ENCODE assay signal across 11 cellular contexts in genomic region chr2:99183025-99183424, GRCh38. TPM values are rescaled to one million over a fixed set of nuclear protein-coding genes. Genes with fewer than 3 reads are reported as not detected.
DNase-seq lines count a peak whose midpoint lies in the region; ATAC-seq and TF ChIP-seq lines count a peak whose summit lies in the region.
"Had no signal": no experiment of that assay in that cellular context is flagged by ENCODE, and none has a peak within 500 bp of the region (broad histone marks: within the 10 kb centered on the region; RNA-seq: fewer than 3 reads in every experiment).

No MANE protein-coding gene starts in this region.

- H4K91ac ChIP-seq in trophoblast cell (ENCODE audit: low read depth, low read length) = no peak overlapping the region

- no peaks in the 10 kb centered on the region for H3K9me3 Mint-ChIP-seq in activated T-cell treated with anti-CD3 and anti-CD28 coated beads, Interleukin-2, amount 50 U/mL, for 24 hours
- H3K9me3 Mint-ChIP-seq in activated T-cell treated with anti-CD3 and anti-CD28 coated beads, Interleukin-2, amount 50 U/mL, for 72 hours = no peaks in the 10 kb centered on the region
- no peaks in the 10 kb centered on the region for H3K9me3 Mint-ChIP-seq in chondrocyte (ENCODE audit: low read depth)

- H3K4me3 Mint-ChIP-seq in activated T-cell treated with anti-CD3 and anti-CD28 coated beads, Interleukin-2, amount 50 U/mL, for 24 hours = peak overlapping the region; percentile 13
- peak overlapping the region in 1 of 2 donors; percentile 2 for H3K4me3 Mint-ChIP-seq in activated T-cell treated with anti-CD3 and anti-CD28 coated beads, Interleukin-2, amount 50 U/mL, for 72 hours
- H3K4me3 Mint-ChIP-seq in chondrocyte (ENCODE audit: unreplicated experiment) = peak overlapping the region; percentile 42

- no peak for DNase-seq in activated T-cell treated with anti-CD3 and anti-CD28 coated beads, Interleukin-2, amount 50 U/mL, for 24 hours
- no peak for DNase-seq in activated T-cell treated with anti-CD3 and anti-CD28 coated beads, Interleukin-2, amount 50 U/mL, for 72 hours
- DNase-seq in Karpas-422 (no peak), chondrocyte (ENCODE audit: low spot score) (no peak), trophoblast cell (no peak), NCI-H446 treated with DMSO at 0.1 percent for 48 hours (lab: John Stamatoyannopoulos, UW) (no peak), lower lobe of right lung (no peak)
- DNase-seq: head of caudate nucleus; posterior cingulate gyrus; stimulated activated CD4-positive, alpha-beta T cell treated with anti-CD3 and anti-CD28 coated beads, Interleukin-1b, Interleukin-23, amount 100 ng/mL, for 48 hours had no signal

- H3K18ac ChIP-seq in trophoblast cell (ENCODE audit: low read length) = no peak overlapping the region

- H2BK5ac ChIP-seq in trophoblast cell (ENCODE audit: low read depth, low read length, poor library complexity) = no peak overlapping the region

- no peak overlapping the region for H4K12ac ChIP-seq in trophoblast cell (ENCODE audit: low read depth, low read length)

- H2BK12ac ChIP-seq in trophoblast cell (ENCODE audit: low read length) = no peak overlapping the region

- no peaks in the 10 kb centered on the region for H3K27me3 Mint-ChIP-seq in activated T-cell treated with anti-CD3 and anti-CD28 coated beads, Interleukin-2, amount 50 U/mL, for 24 hours
- no peaks in the 10 kb centered on the region for H3K27me3 Mint-ChIP-seq in activated T-cell treated with anti-CD3 and anti-CD28 coated beads, Interleukin-2, amount 50 U/mL, for 72 hours (ENCODE audit: low read depth)
- H3K27me3 Mint-ChIP-seq in chondrocyte (ENCODE audit: low read depth) = no peaks in the 10 kb centered on the region

- no peak overlapping the region for H3K14ac ChIP-seq in trophoblast cell (ENCODE audit: low read length)

- no peaks in the 10 kb centered on the region for H3K9me2 ChIP-seq in Karpas-422 (replicated peaks; ENCODE audit: insufficient read depth, low read length)

- H3K36me3 Mint-ChIP-seq in activated T-cell treated with anti-CD3 and anti-CD28 coated beads, Interleukin-2, amount 50 U/mL, for 24 hours (ENCODE audit: low read depth) = peaks cover 53% of the 10 kb centered on the region
- peaks cover 4 to 7% of the 10 kb centered on the region in 2 donors for H3K36me3 Mint-ChIP-seq in activated T-cell treated with anti-CD3 and anti-CD28 coated beads, Interleukin-2, amount 50 U/mL, for 72 hours (ENCODE audit: insufficient read depth in 2 of 2)
- peaks cover 1% of the 10 kb centered on the region for H3K36me3 Mint-ChIP-seq in chondrocyte (ENCODE audit: low read depth)

- peak overlapping the region; percentile 46 for H3K4ac ChIP-seq in trophoblast cell (ENCODE audit: low read depth, low read length)

- H3K79me2 ChIP-seq in Karpas-422 (ENCODE audit: low read length) = peaks cover 96% of the 10 kb centered on the region
- H3K79me2 ChIP-seq in trophoblast cell (ENCODE audit: control insufficient read depth, insufficient read depth, low read length, poor library complexity) = peaks cover 4% of the 10 kb centered on the region

- H3K27me3 ChIP-seq in Karpas-422 (ENCODE audit: low read length) (no peaks in the 10 kb centered on the region), trophoblast cell (ENCODE audit: insufficient read depth, low read length) (no peaks in the 10 kb centered on the region), lower lobe of right lung (ENCODE audit: low read depth) (no peaks in the 10 kb centered on the region)

- H4K8ac ChIP-seq in trophoblast cell (ENCODE audit: low read depth, low read length) = no peak overlapping the region

- WGBS in trophoblast cell (ENCODE audit: extremely low coverage, insufficient coverage, insufficient read length) = no CpG with 5 or more reads among the region's 3 CpGs

- H2BK120ac ChIP-seq in trophoblast cell (ENCODE audit: insufficient read depth, low read length, poor library complexity) = no peak overlapping the region

- no peak for ATAC-seq in activated T-cell treated with anti-CD3 and anti-CD28 coated beads, Interleukin-2, amount 50 U/mL, for 72 hours (replicated peaks in 1 of 2)
- ATAC-seq in GM21447 (IDR thresholded peaks at IDR 0.05; ENCODE audit: unreplicated experiment) (no peak), lower lobe of right lung (no peak)

- no peak overlapping the region for H3K9ac ChIP-seq in Karpas-422 (ENCODE audit: low read length)
- H3K9ac ChIP-seq in trophoblast cell (ENCODE audit: low read length) = no peak overlapping the region

- H3K4me1 ChIP-seq in Karpas-422 (ENCODE audit: low read length) (peaks cover 35% of the 10 kb centered on the region), trophoblast cell (ENCODE audit: control insufficient read depth in 1 of 2, insufficient read depth in 2 of 2, low read length in 2 of 2) (peaks cover 0 to 6% of the 10 kb centered on the region in 2 experiments), lower lobe of right lung (peaks cover 34% of the 10 kb centered on the region)

- no peak overlapping the region for H3K27ac Mint-ChIP-seq in activated T-cell treated with anti-CD3 and anti-CD28 coated beads, Interleukin-2, amount 50 U/mL, for 24 hours
- no peak overlapping the region for H3K27ac Mint-ChIP-seq in activated T-cell treated with anti-CD3 and anti-CD28 coated beads, Interleukin-2, amount 50 U/mL, for 72 hours
- H3K27ac Mint-ChIP-seq in chondrocyte (ENCODE audit: unreplicated experiment) = peak overlapping the region; percentile 47

- H2AK5ac ChIP-seq in trophoblast cell (ENCODE audit: low read length) = no peak overlapping the region

- peaks cover 6% of the 10 kb centered on the region for H3K79me1 ChIP-seq in trophoblast cell (ENCODE audit: low read length)

- no peak overlapping the region for H3K4me3 ChIP-seq in Karpas-422 (ENCODE audit: low read length)
- H3K4me3 ChIP-seq in trophoblast cell (ENCODE audit: low read depth, low read length) = no peak overlapping the region
- H3K4me3 ChIP-seq in lower lobe of right lung = no peak overlapping the region

- H3K23ac ChIP-seq in trophoblast cell (ENCODE audit: low read length) = no peak overlapping the region

- TF ChIP-seq CTCF in chondrocyte (IDR thresholded peaks at IDR 0.05) = no peak
- TF ChIP-seq CTCF in lower lobe of right lung (IDR thresholded peaks at IDR 0.05) = no peak

- H3K36me3 ChIP-seq in Karpas-422 (ENCODE audit: insufficient read depth, low read length) = peaks cover 9% of the 10 kb centered on the region; the same call in 1 of the 2 replicates
- no peaks in the 10 kb centered on the region for H3K36me3 ChIP-seq in trophoblast cell (ENCODE audit: control insufficient read depth in 1 of 2, insufficient read depth in 2 of 2, low read length in 2 of 2)
- H3K36me3 ChIP-seq in lower lobe of right lung = peaks cover 9% of the 10 kb centered on the region

- H2AFZ ChIP-seq in Karpas-422 (ENCODE audit: low read length) (no peak overlapping the region), trophoblast cell (ENCODE audit: insufficient read depth, low read length, poor library complexity) (no peak overlapping the region)

- H3K4me1 Mint-ChIP-seq in activated T-cell treated with anti-CD3 and anti-CD28 coated beads, Interleukin-2, amount 50 U/mL, for 24 hours (ENCODE audit: low read depth) = peaks cover 59% of the 10 kb centered on the region
- peaks cover 49% of the 10 kb centered on the region for H3K4me1 Mint-ChIP-seq in activated T-cell treated with anti-CD3 and anti-CD28 coated beads, Interleukin-2, amount 50 U/mL, for 72 hours (ENCODE audit: low read depth)
- peaks cover 42% of the 10 kb centered on the region for H3K4me1 Mint-ChIP-seq in chondrocyte (ENCODE audit: low read depth)

- H3K27ac ChIP-seq in Karpas-422 (ENCODE audit: low read length) (no peak overlapping the region), trophoblast cell (ENCODE audit: low read depth, low read length) (no peak overlapping the region), lower lobe of right lung (no peak overlapping the region)

- H3K9me3 ChIP-seq in Karpas-422 (ENCODE audit: low read length) = no peaks in the 10 kb centered on the region
- H3K9me3 ChIP-seq in trophoblast cell (ENCODE audit: insufficient read depth, low read depth, low read length) = no peaks in the 10 kb centered on the region
- no peaks in the 10 kb centered on the region for H3K9me3 ChIP-seq in lower lobe of right lung

- H4K20me1 ChIP-seq in Karpas-422 (ENCODE audit: insufficient read depth, low read depth, low read length) = no peaks in the 10 kb centered on the region

- intact Hi-C loops in lower lobe of right lung (cut with DNase I) = no loop called here

- H3K4me2 ChIP-seq in Karpas-422 (ENCODE audit: low read depth, low read length, poor library complexity, severe bottlenecking) = peak overlapping the region; percentile 83
- no peak overlapping the region for H3K4me2 ChIP-seq in trophoblast cell (ENCODE audit: low read length)

RNA-seq across cellular contexts. Expression of gene MRPL30, which starts 2.0 kb away (rescaled TPM):
- total RNA-seq in activated T-cell treated with anti-CD3 and anti-CD28 coated beads, Interleukin-2, amount 50 U/mL, for 72 hours = 10 to 100 TPM; 32.7 to 41.8 TPM
- total RNA-seq in Karpas-422 (2014; rRNA removed; shearing (Covaris generic); ENCODE audit: low replicate concordance) = 32.1 and 47.1 TPM in 2 replicates
- total RNA-seq in chondrocyte (20.7 to 22.3 TPM (median 21.5 TPM) in 3 replicates), lower lobe of right lung (19.4 TPM)
- polyA plus RNA-seq in trophoblast cell (2013) = 22.7 and 23.6 TPM in 2 replicates

RNA-seq across cellular contexts. Expression of gene MITD1, which starts 2.2 kb away (rescaled TPM):
- total RNA-seq in activated T-cell treated with anti-CD3 and anti-CD28 coated beads, Interleukin-2, amount 50 U/mL, for 72 hours = 10 to 100 TPM; 68.1 to 85.1 TPM
- 28.4 and 55.6 TPM in 2 replicates for total RNA-seq in Karpas-422 (2014; rRNA removed; shearing (Covaris generic); ENCODE audit: low replicate concordance)
- total RNA-seq in chondrocyte (18.0 to 20.3 TPM (median 19.6 TPM) in 3 replicates), lower lobe of right lung (28.1 TPM)
- 50.1 and 50.5 TPM in 2 replicates for polyA plus RNA-seq in trophoblast cell (2013)

RNA-seq across cellular contexts. Expression of gene LIPT1, which starts 28.3 kb away (rescaled TPM):
- 1 to 10 TPM; 4.9 to 5.6 TPM for total RNA-seq in activated T-cell treated with anti-CD3 and anti-CD28 coated beads, Interleukin-2, amount 50 U/mL, for 72 hours
- 22.0 and 42.0 TPM in 2 replicates for total RNA-seq in Karpas-422 (2014; rRNA removed; shearing (Covaris generic); ENCODE audit: low replicate concordance)
- total RNA-seq in chondrocyte (3.4 to 4.0 TPM (median 3.6 TPM) in 3 replicates), lower lobe of right lung (6.2 TPM)
- 3.7 TPM in 2 replicates for polyA plus RNA-seq in trophoblast cell (2013)

RNA-seq across cellular contexts. Expression of gene TSGA10, which starts 28.3 kb away (rescaled TPM):
- total RNA-seq in activated T-cell treated with anti-CD3 and anti-CD28 coated beads, Interleukin-2, amount 50 U/mL, for 72 hours = 10 to 100 TPM; 14.4 to 14.5 TPM
- total RNA-seq in Karpas-422 (2014; rRNA removed; shearing (Covaris generic); ENCODE audit: low replicate concordance) = 9.9 and 12.7 TPM in 2 replicates
- total RNA-seq in chondrocyte (2.3 to 4.0 TPM (median 3.3 TPM) in 3 replicates), lower lobe of right lung (9.9 TPM)
- 5.1 and 6.5 TPM in 2 replicates for polyA plus RNA-seq in trophoblast cell (2013)

RNA-seq across cellular contexts. Expression of gene C2orf15, which starts 41.5 kb away (rescaled TPM):
- total RNA-seq in activated T-cell treated with anti-CD3 and anti-CD28 coated beads, Interleukin-2, amount 50 U/mL, for 72 hours = 1 to 10 TPM; 1.7 to 1.9 TPM
- 1.4 and 2.0 TPM in 2 replicates for total RNA-seq in Karpas-422 (2014; rRNA removed; shearing (Covaris generic); ENCODE audit: low replicate concordance)
- total RNA-seq in chondrocyte = 0.17 to 0.26 TPM in 2 of 3 replicates, not detected in the other
- polyA plus RNA-seq in trophoblast cell (2013) = 1.6 and 1.9 TPM in 2 replicates
- total RNA-seq in lower lobe of right lung = 1.5 TPM
